Comparison of ENCODE assay signal across 8 cellular contexts in genomic region chr5:43019615-43020293, GRCh38. TPM values are rescaled to one million over a fixed set of nuclear protein-coding genes. Genes with fewer than 3 reads are reported as not detected.
DNase-seq lines count a peak whose midpoint lies in the region; ATAC-seq, FAIRE-seq and TF ChIP-seq lines count a peak whose summit lies in the region.

No MANE protein-coding gene starts in this region.

- no peaks in the 10 kb centered on the region for H3K9me3 Mint-ChIP-seq in T-helper 2 cell treated with Interferon-gamma antibody and Interleukin-4, amounts not matched to agents 5 μg/mL and 100 μg/mL, for 36 hours

- peaks cover 9% of the 10 kb centered on the region for H3K36me3 Mint-ChIP-seq in T-helper 2 cell treated with Interferon-gamma antibody and Interleukin-4, amounts not matched to agents 5 μg/mL and 100 μg/mL, for 36 hours (ENCODE audit: low read depth)

- DNase-seq in NCI-H1694 (lab: John Stamatoyannopoulos, UW) = peak; percentile 93
- peak; percentile 84 for DNase-seq in T-helper 2 cell treated with Interferon-gamma antibody and Interleukin-4, amounts not matched to agents 5 μg/mL and 100 μg/mL, for 36 hours (ENCODE audit: low spot score)
- peak; percentile 62 to 81 (median 70) for DNase-seq in body of pancreas
- DNase-seq in kidney tubule cell (ENCODE audit: low spot score) = peak; percentile 78
- peak; percentile 74 for DNase-seq in stimulated activated CD4-positive, alpha-beta T cell treated with anti-CD3 and anti-CD28 coated beads, Interleukin-4, amount 100 ng/mL, for 1 hour
- no peak for DNase-seq in H54 (ENCODE audit: insufficient read length, low spot score)

- H3K4me1 Mint-ChIP-seq in T-helper 2 cell treated with Interferon-gamma antibody and Interleukin-4, amounts not matched to agents 5 μg/mL and 100 μg/mL, for 36 hours (ENCODE audit: low read depth) = peaks cover 41% of the 10 kb centered on the region

- peak in 6 of 7 experiments; percentile 14 to 48 (median 40) for TF ChIP-seq CTCF in body of pancreas (IDR thresholded peaks at IDR 0.05)

- peaks cover 4% of the 10 kb centered on the region for H3K4me1 ChIP-seq in body of pancreas

- 12 to 21% methylated on average over 36 of the region's 36 CpGs for WGBS in body of pancreas, 2 donors

- H3K9me3 ChIP-seq in body of pancreas = peaks cover 0 to 11% (median 0%) of the 10 kb centered on the region in 3 donors

- peak; percentile 78 for ATAC-seq in GM18519 (IDR thresholded peaks at IDR 0.05; ENCODE audit: low FRiP score, unreplicated experiment)
- ATAC-seq in HG02885 (IDR thresholded peaks at IDR 0.05; ENCODE audit: poor library complexity, unreplicated experiment) = peak; percentile 71
- ATAC-seq in body of pancreas = peak; percentile 70

- TF ChIP-seq POLR2A in body of pancreas (IDR thresholded peaks at IDR 0.05) = no peak
- no peak for TF ChIP-seq POLR2A in H54 (IDR thresholded peaks at IDR 0.05; ENCODE audit: low read depth, low read length)

- H3K4me3 ChIP-seq in body of pancreas = peak overlapping the region in 1 of 2 donors; percentile 1

- intact Hi-C loops in body of pancreas (cut with DNase I) = loop anchor here (10.0 kb wide), 1 partner anchor 65 kb away; no protein-coding TSS in a partner anchor

- H3K4me3 Mint-ChIP-seq in T-helper 2 cell treated with Interferon-gamma antibody and Interleukin-4, amounts not matched to agents 5 μg/mL and 100 μg/mL, for 36 hours = peak overlapping the region; percentile 98

- peak overlapping the region in 3 of 4 donors; percentile 4 to 87 (median 34) for H3K27ac ChIP-seq in body of pancreas

- peak overlapping the region; percentile 100 for H3K27ac Mint-ChIP-seq in T-helper 2 cell treated with Interferon-gamma antibody and Interleukin-4, amounts not matched to agents 5 μg/mL and 100 μg/mL, for 36 hours

- FAIRE-seq in H54 (lab: Jason Lieb, UNC) = no peak

- peaks cover 0 to 36% of the 10 kb centered on the region in 2 donors for H3K27me3 ChIP-seq in body of pancreas

- no peaks in the 10 kb centered on the region for H3K27me3 Mint-ChIP-seq in T-helper 2 cell treated with Interferon-gamma antibody and Interleukin-4, amounts not matched to agents 5 μg/mL and 100 μg/mL, for 36 hours (ENCODE audit: low read depth)

- H3K36me3 ChIP-seq in body of pancreas (replicated peaks in 1 of 2; ENCODE audit: insufficient read depth in 1 of 2, low read depth in 2 of 2) = no peaks in the 10 kb centered on the region

RNA-seq across cellular contexts. Expression of gene ANXA2R, which starts 20.4 kb away (rescaled TPM):
- total RNA-seq in body of pancreas = 1 to 10 TPM in 1 of 2 donors, under 1 TPM in 1; 0.99 to 1.3 TPM
